22 cellular contexts compared by ENCODE assay signal in genomic region chr7:70579397-70580097, GRCh38.
"Had no signal": no experiment of that assay in that cellular context is flagged by ENCODE, and none has a peak within 500 bp of the region (broad histone marks: within the 10 kb centered on the region; RNA-seq: fewer than 3 reads in every experiment).

No MANE protein-coding gene starts in this region.

- H3K27ac ChIP-seq: breast epithelium, colonic mucosa, epithelial cell of prostate, heart right ventricle, lower lobe of right lung, right lobe of liver, stomach, suprapubic skin, tibial nerve, vagina had no signal

- DNase-seq: activated B cell treated with CpG ODN at 0.5 μM for 24 hours; activated CD4-positive, alpha-beta T cell treated with anti-CD3 and anti-CD28 coated beads for 36 hours; activated CD4-positive, alpha-beta T cell treated with anti-CD3 and anti-CD28 coated beads, Interleukin-2, amount 50 U/mL, for 48 hours; activated CD8-positive, alpha-beta memory T cell treated with anti-CD3 and anti-CD28 coated beads, Interleukin-2, amount 50 U/mL, for 48 hours; activated naive CD4-positive, alpha-beta T cell; activated naive CD8-positive, alpha-beta T cell treated with anti-CD3 and anti-CD28 coated beads for 36 hours; activated T-cell treated with anti-CD3 and anti-CD28 coated beads, Interleukin-2, amount 50 U/mL, for 4 hours; colonic mucosa; heart right ventricle; lower lobe of right lung; naive thymus-derived CD4-positive, alpha-beta T cell; occipital lobe; right lobe of liver; small intestine; stimulated activated CD4-positive, alpha-beta T cell treated with anti-CD3 and anti-CD28 coated beads, Interleukin-15, amount 100 ng/mL, for 24 hours; stomach had no signal

- H3K9me3 ChIP-seq: breast epithelium, colonic mucosa, heart right ventricle, lower lobe of right lung, right lobe of liver, stomach, suprapubic skin, tibial nerve, vagina had no signal

- H3K27me3 ChIP-seq: breast epithelium, colonic mucosa, right lobe of liver, stomach, suprapubic skin, tibial nerve, vagina had no signal

- H3K4me3 ChIP-seq: breast epithelium, colonic mucosa, heart right ventricle, lower lobe of right lung, right lobe of liver, stomach, suprapubic skin, tibial nerve, vagina had no signal

- H3K36me3 ChIP-seq: breast epithelium, colonic mucosa, heart right ventricle, lower lobe of right lung, right lobe of liver, stomach, suprapubic skin, tibial nerve, vagina had no signal

- FAIRE-seq: small intestine had no signal

- H3K4me1 ChIP-seq: colonic mucosa, heart right ventricle, lower lobe of right lung, vagina had no signal

- ATAC-seq: activated CD4-positive, alpha-beta T cell treated with anti-CD3 and anti-CD28 coated beads for 36 hours; activated T-cell treated with anti-CD3 and anti-CD28 coated beads, Interleukin-2, amount 50 U/mL, for 4 hours; heart right ventricle; lower lobe of right lung; naive thymus-derived CD4-positive, alpha-beta T cell; right lobe of liver; stimulated activated memory B cell treated with anti-CD40 and anti-IgM and Interleukin-4, amounts not matched to agents 10 μg/mL and 1 μg/mL and 100 μg/mL, for 72 hours had no signal
